In the genomic region with DNA sequence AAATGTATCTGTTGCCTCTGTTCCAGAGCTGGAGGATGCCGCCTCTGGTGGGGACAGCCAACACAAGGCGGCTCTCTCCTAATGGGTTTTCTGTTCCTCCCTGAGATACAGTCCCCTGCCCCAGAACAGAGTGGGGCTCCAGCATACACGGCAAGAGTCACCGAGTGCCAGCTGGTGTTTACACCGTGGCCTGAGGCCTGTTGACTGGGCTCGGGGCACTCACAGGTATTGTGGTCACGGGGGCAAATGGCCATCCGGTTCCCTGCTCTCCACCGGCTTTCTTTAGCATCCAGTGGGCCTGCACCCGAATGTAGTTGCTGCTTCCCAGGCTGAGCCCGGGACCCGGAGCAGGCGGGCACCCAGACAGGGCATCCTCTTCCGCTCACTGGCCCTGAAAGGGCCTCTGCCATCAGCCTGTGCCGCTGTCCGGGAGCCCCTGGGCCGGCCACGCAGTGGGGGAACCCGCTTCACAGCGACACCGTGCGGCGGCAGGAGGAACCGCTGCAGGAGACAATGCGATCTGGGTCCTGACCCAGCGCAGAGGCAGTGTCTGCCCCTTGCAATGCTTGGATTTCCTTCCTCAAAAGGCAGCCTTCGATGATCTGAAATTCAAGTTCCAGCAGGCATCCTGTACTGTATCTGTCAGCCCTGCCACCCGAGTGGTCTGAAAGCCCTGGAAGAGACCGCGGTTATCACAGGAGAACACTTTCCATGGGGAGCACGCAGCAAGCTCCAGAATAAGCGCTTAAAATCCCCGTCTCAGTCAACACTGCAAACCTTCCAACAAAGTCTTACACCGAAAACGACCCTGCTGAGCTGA, we compare ENCODE assay signal across 1 cellular context.
TF ChIP-seq lines count a peak whose summit lies in the region.

No MANE protein-coding gene starts in this region.

TF ChIP-seq in GM12878, 131 proteins besides CTCF, POLR2A, EP300 and RAD21:
- TF ChIP-seq SMC3 (IDR thresholded peaks at IDR 0.05; ENCODE audit: borderline replicate concordance, low read length) = peak; percentile 62; the same call in 1 of the 2 replicates
- no peak for TF ChIP-seq CHD1 (IDR thresholded peaks at IDR 0.05; ENCODE audit: low read depth, low read length)
- TF ChIP-seq, protein P1, sequence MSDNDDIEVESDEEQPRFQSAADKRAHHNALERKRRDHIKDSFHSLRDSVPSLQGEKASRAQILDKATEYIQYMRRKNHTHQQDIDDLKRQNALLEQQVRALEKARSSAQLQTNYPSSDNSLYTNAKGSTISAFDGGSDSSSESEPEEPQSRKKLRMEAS (IDR thresholded peaks at IDR 0.05; ENCODE audit: low read depth, low read length) = no peak
- TF ChIP-seq POU2F2 (IDR thresholded peaks at IDR 0.05; ENCODE audit: borderline replicate concordance, low read depth, low read length) = no peak
- TF ChIP-seq YY1 (IDR thresholded peaks at IDR 0.05; ENCODE audit: low read depth, low read length) = 0 out of 2 replicates have a peak, but pooled peaks have one; percentile 30
- no peak for TF ChIP-seq TCF3 (IDR thresholded peaks at IDR 0.05; ENCODE audit: borderline replicate concordance, insufficient read depth, low read depth, low read length)
- no peak; a peak in 1 of 4 replicates for TF ChIP-seq BHLHE40 (IDR thresholded peaks at IDR 0.05; ENCODE audit: borderline replicate concordance in 1 of 2, low read depth in 2 of 2, low read length in 1 of 2)
- TF ChIP-seq YBX1 (IDR thresholded peaks at IDR 0.05) = no peak
